In genomic region chr4:11817088-11817487, GRCh38 we compare ENCODE assay signal across 22 cellular contexts.
DNase-seq lines count a peak whose midpoint lies in the region; ATAC-seq, FAIRE-seq and TF ChIP-seq lines count a peak whose summit lies in the region.
"Had no signal": no experiment of that assay in that cellular context is flagged by ENCODE, and none has a peak within 500 bp of the region (broad histone marks: within the 10 kb centered on the region; RNA-seq: fewer than 3 reads in every experiment).

No MANE protein-coding gene starts in this region.

- intact Hi-C loops in left cardiac atrium (cut with DNase I) (no loop called here), Right ventricle myocardium superior (cut with DNase I) (no loop called here)

- no peak overlapping the region for H3K4me3 ChIP-seq in fibroblast of the aortic adventitia (ENCODE audit: low read depth, low read length)
- H3K4me3 ChIP-seq: BLaER1 treated with 17β-estradiol and CSF1 and Interleukin-3, amounts not matched to agents 10 nM and 100 nM had no signal

- TF ChIP-seq CTCF in fibroblast of the aortic adventitia (IDR thresholded peaks at IDR 0.05; ENCODE audit: insufficient read depth, low read length) = no peak

- FAIRE-seq in GM12891 (lab: Jason Lieb, UNC) = no peak
- FAIRE-seq: A204.1, D721Med, G401.6, GM12892, GM18507, GM19239 had no signal

- no peak for DNase-seq in left cardiac atrium
- no peak for DNase-seq in Right ventricle myocardium superior
- peak; percentile 1 for DNase-seq in AG08395 (ENCODE audit: low spot score)
- peak; percentile 43 for DNase-seq in fibroblast of the aortic adventitia (ENCODE audit: low read depth)
- DNase-seq in GM12891 (ENCODE audit: insufficient read length, low spot score) = no peak
- DNase-seq: 8988T; ACHN; AML-193; Caco-2; Calu3; CD4-positive, alpha-beta T cell; CD8-positive, alpha-beta T cell; DMS79 treated with DMSO at 0.1 percent for 48 hours; GF-D8 had no signal

- ATAC-seq in left cardiac atrium = peak; percentile 43 to 79
- no peak for ATAC-seq in Right ventricle myocardium superior (ENCODE audit: poor library complexity)
- ATAC-seq in GM18517 (IDR thresholded peaks at IDR 0.05; ENCODE audit: unreplicated experiment) = no peak
- ATAC-seq: CD8-positive, alpha-beta T cell had no signal

- TF ChIP-seq POLR2A in GM12891 (IDR thresholded peaks at IDR 0.05; ENCODE audit: low read depth, low read length) = no peak

TF ChIP-seq in GM12891, 5 proteins besides CTCF, POLR2A, EP300 and RAD21:
- TF ChIP-seq PAX5 (IDR thresholded peaks at IDR 0.05; ENCODE audit: insufficient read depth, low read length, severe bottlenecking) = no peak
- TF ChIP-seq SPI1 (IDR thresholded peaks at IDR 0.05; ENCODE audit: low read depth, low read length) = no peak
- no peak for TF ChIP-seq TAF1 (IDR thresholded peaks at IDR 0.05; ENCODE audit: low read depth, low read length)
- no peak for TF ChIP-seq POU2F2 (IDR thresholded peaks at IDR 0.05; ENCODE audit: low read depth, low read length)
- no peak for TF ChIP-seq POLR2AphosphoS5 (IDR thresholded peaks at IDR 0.05; ENCODE audit: low read depth, low read length)

Comparison
In these comparisons a context has a peak if more than half of its experiments do, and no peak if none do; other contexts are left out.
1. ATAC-seq: peak in left cardiac atrium (2 of 2); none in Right ventricle myocardium superior (single experiment) and GM18517 (single experiment).
2. DNase-seq: peak in AG08395 (single experiment) and fibroblast of the aortic adventitia (single experiment); none in left cardiac atrium (single experiment), Right ventricle myocardium superior (single experiment) and GM12891 (single experiment).